In the genomic region with DNA sequence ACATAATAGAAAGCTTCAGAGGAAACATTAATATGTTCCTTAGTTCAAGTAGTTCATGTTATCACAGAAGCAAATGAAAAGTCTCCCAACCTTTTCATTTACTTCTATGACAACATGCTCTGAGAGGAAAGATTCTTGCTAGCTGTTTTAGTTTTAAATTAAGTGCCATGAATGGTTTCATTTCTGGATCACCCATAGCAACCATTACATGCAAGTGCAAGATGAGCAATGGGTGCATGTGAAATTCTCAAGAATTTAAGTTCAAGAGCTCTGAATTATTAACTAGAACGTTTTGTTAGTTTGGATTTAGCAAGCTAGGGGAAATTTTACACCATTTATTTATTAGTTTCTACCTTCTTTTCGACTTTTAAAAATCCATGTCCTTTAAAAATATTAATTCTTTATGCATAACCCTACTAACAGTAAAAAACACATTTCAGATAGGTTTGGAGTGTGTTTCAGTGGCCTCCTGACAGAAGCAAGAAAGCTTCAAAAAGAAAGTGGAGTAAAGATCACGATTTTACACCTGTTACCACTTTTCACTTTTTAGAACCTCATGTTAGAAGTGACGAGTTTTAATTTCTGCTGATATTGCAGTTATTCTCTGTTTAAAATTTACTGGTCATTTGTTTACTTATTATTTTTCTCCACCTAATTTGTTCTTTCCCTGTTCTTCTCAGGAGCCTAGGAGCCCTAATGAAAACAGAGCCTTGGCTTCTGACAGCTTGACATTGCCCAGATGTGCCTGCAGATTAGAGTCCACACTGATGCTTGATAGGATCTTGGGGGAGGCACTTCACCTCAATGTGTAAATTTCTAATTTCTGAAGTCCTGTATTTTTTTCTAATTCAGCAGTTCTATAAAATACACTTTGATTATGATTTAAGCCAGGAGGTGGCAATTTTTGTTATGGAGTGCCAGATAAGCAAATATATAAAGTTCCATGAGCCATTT, we compare ENCODE assay signal across 25 cellular contexts.
"Had no signal": no experiment of that assay in that cellular context is flagged by ENCODE, and none has a peak within 500 bp of the region (broad histone marks: within the 10 kb centered on the region; RNA-seq: fewer than 3 reads in every experiment).

No MANE protein-coding gene starts in this region.

- H3K36me3 ChIP-seq: brain microvascular endothelial cell, colonic mucosa, left ventricle myocardium inferior, prostate gland, tibial artery, vagina had no signal

- H3K9me3 ChIP-seq: colonic mucosa, left ventricle myocardium inferior, prostate gland, tibial artery, vagina had no signal

- H3K4me3 ChIP-seq: colonic mucosa, left ventricle myocardium inferior, mucosa of descending colon, prostate gland, skin epidermis, tibial artery, vagina had no signal

- H3K4me1 ChIP-seq: colonic mucosa, left ventricle myocardium inferior, prostate gland, tibial artery, vagina had no signal

- H3K27me3 ChIP-seq: brain microvascular endothelial cell, colonic mucosa, tibial artery, vagina had no signal

- FAIRE-seq: keratinocyte had no signal

- DNase-seq: activated CD4-positive, alpha-beta T cell treated with anti-CD3 and anti-CD28 coated beads for 48 hours; activated CD4-positive, CD25-positive, alpha-beta regulatory T cell; activated CD8-positive, alpha-beta memory T cell treated with anti-CD3 and anti-CD28 coated beads, Interleukin-2, amount 50 U/mL, for 48 hours; activated CD8-positive, alpha-beta T cell treated with anti-CD3 and anti-CD28 coated beads, Interleukin-2, amount 10 ng/mL, durations not matched to agents 7 days and 5 days; activated effector memory CD4-positive, alpha-beta T cell treated with anti-CD3 and anti-CD28 coated beads, Interleukin-2, amount 50 U/mL, for 16 hours; activated naive CD4-positive, alpha-beta T cell treated with anti-CD3 and anti-CD28 coated beads, Interleukin-2, amount 50 U/mL, for 16 hours; activated T-cell treated with anti-CD3 and anti-CD28 coated beads, Interleukin-2, amount 50 U/mL, for 48 hours; aorta; brain microvascular endothelial cell; colonic mucosa; foreskin melanocyte; hypothalamus; left ventricle myocardium inferior; mammary epithelial cell; mucosa of descending colon; naive B cell; right cardiac atrium; stimulated activated naive CD8-positive, alpha-beta T cell treated with anti-CD3 and anti-CD28 coated beads, Interleukin-15, Interleukin-2, amounts not matched to agents 100 U/mL and 50 U/mL, for 24 hours; substantia nigra; T1000; tibial artery had no signal

- H3K27ac ChIP-seq: brain microvascular endothelial cell, colonic mucosa, left ventricle myocardium inferior, prostate gland, skin epidermis, tibial artery, vagina had no signal

- ATAC-seq: activated CD8-positive, alpha-beta T cell treated with anti-CD3 and anti-CD28 coated beads, Interleukin-2, amount 10 ng/mL, durations not matched to agents 7 days and 5 days; mucosa of descending colon; right cardiac atrium; stimulated activated naive CD8-positive, alpha-beta T cell treated with anti-CD3 and anti-CD28 coated beads, Interleukin-15, Interleukin-2, amounts not matched to agents 100 U/mL and 50 U/mL, for 24 hours had no signal
